Comparison of ENCODE assay signal across 1 cellular context in the genomic region with DNA sequence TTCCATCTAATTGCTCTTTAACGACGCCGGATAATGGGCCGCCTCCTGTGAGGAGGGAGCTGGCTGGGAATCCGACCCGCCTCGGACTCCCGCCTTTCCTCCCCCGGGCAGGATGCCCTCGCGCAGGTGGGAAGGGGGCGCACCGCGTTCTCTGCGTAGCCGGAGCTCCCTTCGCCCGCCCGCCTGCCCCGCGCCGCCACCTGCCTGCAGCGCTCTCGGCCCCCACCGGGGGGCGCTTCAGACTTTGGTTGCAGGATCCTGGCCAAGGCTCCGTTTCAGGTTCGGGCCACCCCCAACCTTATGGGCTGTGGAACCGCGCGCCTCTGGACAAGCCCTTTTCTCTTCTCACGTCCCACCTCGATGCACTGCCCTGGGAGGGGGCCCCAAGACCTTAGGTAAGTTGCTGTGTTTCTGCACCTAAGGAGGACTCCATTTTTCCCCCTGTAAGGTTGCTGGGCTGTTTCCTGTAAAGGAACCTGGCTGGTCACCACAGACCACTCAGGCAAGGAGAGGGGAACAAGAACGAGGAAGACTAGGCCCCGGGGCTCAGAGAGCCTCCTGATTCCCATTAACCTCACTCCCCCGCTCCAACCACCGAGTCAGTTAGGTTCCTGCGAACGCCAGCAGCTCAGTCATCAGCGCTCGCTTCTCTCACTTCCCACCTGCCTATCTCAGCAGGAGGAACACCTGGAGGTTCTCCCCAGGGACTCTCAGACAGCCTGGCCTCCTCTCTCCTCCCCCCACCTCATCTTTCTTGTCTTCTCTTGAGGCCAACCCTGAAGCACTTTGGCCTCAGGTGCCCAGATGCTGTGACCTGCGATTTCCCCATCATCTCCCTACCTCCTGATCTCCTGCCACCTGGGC.
TF ChIP-seq lines count a peak whose summit lies in the region.

No MANE protein-coding gene starts in this region.

TF ChIP-seq in HepG2, 621 proteins besides CTCF, POLR2A, EP300 and RAD21 (continues in another document):
- TF ChIP-seq, protein P1, sequence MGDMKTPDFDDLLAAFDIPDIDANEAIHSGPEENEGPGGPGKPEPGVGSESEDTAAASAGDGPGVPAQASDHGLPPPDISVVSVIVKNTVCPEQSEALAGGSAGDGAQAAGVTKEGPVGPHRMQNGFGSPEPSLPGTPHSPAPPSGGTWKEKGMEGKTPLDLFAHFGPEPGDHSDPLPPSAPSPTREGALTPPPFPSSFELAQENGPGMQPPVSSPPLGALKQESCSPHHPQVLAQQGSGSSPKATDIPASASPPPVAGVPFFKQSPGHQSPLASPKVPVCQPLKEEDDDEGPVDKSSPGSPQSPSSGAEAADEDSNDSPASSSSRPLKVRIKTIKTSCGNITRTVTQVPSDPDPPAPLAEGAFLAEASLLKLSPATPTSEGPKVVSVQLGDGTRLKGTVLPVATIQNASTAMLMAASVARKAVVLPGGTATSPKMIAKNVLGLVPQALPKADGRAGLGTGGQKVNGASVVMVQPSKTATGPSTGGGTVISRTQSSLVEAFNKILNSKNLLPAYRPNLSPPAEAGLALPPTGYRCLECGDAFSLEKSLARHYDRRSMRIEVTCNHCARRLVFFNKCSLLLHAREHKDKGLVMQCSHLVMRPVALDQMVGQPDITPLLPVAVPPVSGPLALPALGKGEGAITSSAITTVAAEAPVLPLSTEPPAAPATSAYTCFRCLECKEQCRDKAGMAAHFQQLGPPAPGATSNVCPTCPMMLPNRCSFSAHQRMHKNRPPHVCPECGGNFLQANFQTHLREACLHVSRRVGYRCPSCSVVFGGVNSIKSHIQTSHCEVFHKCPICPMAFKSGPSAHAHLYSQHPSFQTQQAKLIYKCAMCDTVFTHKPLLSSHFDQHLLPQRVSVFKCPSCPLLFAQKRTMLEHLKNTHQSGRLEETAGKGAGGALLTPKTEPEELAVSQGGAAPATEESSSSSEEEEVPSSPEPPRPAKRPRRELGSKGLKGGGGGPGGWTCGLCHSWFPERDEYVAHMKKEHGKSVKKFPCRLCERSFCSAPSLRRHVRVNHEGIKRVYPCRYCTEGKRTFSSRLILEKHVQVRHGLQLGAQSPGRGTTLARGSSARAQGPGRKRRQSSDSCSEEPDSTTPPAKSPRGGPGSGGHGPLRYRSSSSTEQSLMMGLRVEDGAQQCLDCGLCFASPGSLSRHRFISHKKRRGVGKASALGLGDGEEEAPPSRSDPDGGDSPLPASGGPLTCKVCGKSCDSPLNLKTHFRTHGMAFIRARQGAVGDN (CRISPR knock-in tag; IDR thresholded peaks at IDR 0.05), result peak; percentile 70
- TF ChIP-seq MED1 (CRISPR knock-in tag; IDR thresholded peaks at IDR 0.05), result peak; percentile 32; the same call in 1 of the 2 replicates
- no peak for TF ChIP-seq SSRP1 (CRISPR knock-in tag; IDR thresholded peaks at IDR 0.05)
- TF ChIP-seq NBN (conservative IDR thresholded peaks at IDR 0.05), result no peak
- no peak for TF ChIP-seq KDM6A (CRISPR knock-in tag; IDR thresholded peaks at IDR 0.05; ENCODE audit: low read depth)
- TF ChIP-seq TBX2 (CRISPR knock-in tag; IDR thresholded peaks at IDR 0.05; ENCODE audit: borderline replicate concordance), result 0 out of 2 replicates have a peak, but pooled peaks have one; percentile 23
- TF ChIP-seq, protein P2, sequence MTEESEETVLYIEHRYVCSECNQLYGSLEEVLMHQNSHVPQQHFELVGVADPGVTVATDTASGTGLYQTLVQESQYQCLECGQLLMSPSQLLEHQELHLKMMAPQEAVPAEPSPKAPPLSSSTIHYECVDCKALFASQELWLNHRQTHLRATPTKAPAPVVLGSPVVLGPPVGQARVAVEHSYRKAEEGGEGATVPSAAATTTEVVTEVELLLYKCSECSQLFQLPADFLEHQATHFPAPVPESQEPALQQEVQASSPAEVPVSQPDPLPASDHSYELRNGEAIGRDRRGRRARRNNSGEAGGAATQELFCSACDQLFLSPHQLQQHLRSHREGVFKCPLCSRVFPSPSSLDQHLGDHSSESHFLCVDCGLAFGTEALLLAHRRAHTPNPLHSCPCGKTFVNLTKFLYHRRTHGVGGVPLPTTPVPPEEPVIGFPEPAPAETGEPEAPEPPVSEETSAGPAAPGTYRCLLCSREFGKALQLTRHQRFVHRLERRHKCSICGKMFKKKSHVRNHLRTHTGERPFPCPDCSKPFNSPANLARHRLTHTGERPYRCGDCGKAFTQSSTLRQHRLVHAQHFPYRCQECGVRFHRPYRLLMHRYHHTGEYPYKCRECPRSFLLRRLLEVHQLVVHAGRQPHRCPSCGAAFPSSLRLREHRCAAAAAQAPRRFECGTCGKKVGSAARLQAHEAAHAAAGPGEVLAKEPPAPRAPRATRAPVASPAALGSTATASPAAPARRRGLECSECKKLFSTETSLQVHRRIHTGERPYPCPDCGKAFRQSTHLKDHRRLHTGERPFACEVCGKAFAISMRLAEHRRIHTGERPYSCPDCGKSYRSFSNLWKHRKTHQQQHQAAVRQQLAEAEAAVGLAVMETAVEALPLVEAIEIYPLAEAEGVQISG (CRISPR knock-in tag; IDR thresholded peaks at IDR 0.05), result peak; percentile 23; the same call in 1 of the 2 replicates
- TF ChIP-seq TARDBP (CRISPR knock-in tag; IDR thresholded peaks at IDR 0.05), result 0 out of 2 replicates have a peak, but pooled peaks have one; percentile 36
- TF ChIP-seq MATR3 (CRISPR knock-in tag; IDR thresholded peaks at IDR 0.05), result no peak
- TF ChIP-seq, protein P3, sequence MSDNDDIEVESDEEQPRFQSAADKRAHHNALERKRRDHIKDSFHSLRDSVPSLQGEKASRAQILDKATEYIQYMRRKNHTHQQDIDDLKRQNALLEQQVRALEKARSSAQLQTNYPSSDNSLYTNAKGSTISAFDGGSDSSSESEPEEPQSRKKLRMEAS (IDR thresholded peaks at IDR 0.05), result peak; percentile 44; the same call in 1 of the 2 replicates
- TF ChIP-seq HOXA3 (CRISPR knock-in tag; IDR thresholded peaks at IDR 0.05), result peak; percentile 57
- TF ChIP-seq KAT8 (CRISPR knock-in tag; IDR thresholded peaks at IDR 0.05), result 0 out of 2 replicates have a peak, but pooled peaks have one; percentile 31
- 0 out of 2 replicates have a peak, but pooled peaks have one; percentile 50 for TF ChIP-seq HOXA5 (CRISPR knock-in tag; IDR thresholded peaks at IDR 0.05)
- TF ChIP-seq ZNF136 (CRISPR knock-in tag; IDR thresholded peaks at IDR 0.05; ENCODE audit: low read depth), result no peak
- TF ChIP-seq ZNF605 (CRISPR knock-in tag; IDR thresholded peaks at IDR 0.05), result 0 out of 2 replicates have a peak, but pooled peaks have one; percentile 17
- TF ChIP-seq PHF5A (CRISPR knock-in tag; IDR thresholded peaks at IDR 0.05; ENCODE audit: low read depth, unreplicated experiment), result no peak
- TF ChIP-seq GABPB1 (CRISPR knock-in tag; IDR thresholded peaks at IDR 0.05), result peak; percentile 57
- 0 out of 2 replicates have a peak, but pooled peaks have one; percentile 40 for TF ChIP-seq ISL2 (CRISPR knock-in tag; IDR thresholded peaks at IDR 0.05)
- no peak for TF ChIP-seq GZF1 (CRISPR knock-in tag; IDR thresholded peaks at IDR 0.05)
- TF ChIP-seq, protein P4, sequence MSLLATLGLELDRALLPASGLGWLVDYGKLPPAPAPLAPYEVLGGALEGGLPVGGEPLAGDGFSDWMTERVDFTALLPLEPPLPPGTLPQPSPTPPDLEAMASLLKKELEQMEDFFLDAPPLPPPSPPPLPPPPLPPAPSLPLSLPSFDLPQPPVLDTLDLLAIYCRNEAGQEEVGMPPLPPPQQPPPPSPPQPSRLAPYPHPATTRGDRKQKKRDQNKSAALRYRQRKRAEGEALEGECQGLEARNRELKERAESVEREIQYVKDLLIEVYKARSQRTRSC (CRISPR knock-in tag; IDR thresholded peaks at IDR 0.05; ENCODE audit: low read depth), result no peak
- no peak for TF ChIP-seq AKAP8 (CRISPR knock-in tag; IDR thresholded peaks at IDR 0.05)
- no peak for TF ChIP-seq ZNF224 (CRISPR knock-in tag; IDR thresholded peaks at IDR 0.05)
- no peak for TF ChIP-seq ZFP36L1 (CRISPR knock-in tag; IDR thresholded peaks at IDR 0.05)
- TF ChIP-seq, protein P5, sequence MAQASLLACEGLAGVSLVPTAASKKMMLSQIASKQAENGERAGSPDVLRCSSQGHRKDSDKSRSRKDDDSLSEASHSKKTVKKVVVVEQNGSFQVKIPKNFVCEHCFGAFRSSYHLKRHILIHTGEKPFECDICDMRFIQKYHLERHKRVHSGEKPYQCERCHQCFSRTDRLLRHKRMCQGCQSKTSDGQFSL (CRISPR knock-in tag; IDR thresholded peaks at IDR 0.05), result 0 out of 2 replicates have a peak, but pooled peaks have one; percentile 18
- no peak for TF ChIP-seq PITX1 (CRISPR knock-in tag; IDR thresholded peaks at IDR 0.05)
- TF ChIP-seq, protein P6, sequence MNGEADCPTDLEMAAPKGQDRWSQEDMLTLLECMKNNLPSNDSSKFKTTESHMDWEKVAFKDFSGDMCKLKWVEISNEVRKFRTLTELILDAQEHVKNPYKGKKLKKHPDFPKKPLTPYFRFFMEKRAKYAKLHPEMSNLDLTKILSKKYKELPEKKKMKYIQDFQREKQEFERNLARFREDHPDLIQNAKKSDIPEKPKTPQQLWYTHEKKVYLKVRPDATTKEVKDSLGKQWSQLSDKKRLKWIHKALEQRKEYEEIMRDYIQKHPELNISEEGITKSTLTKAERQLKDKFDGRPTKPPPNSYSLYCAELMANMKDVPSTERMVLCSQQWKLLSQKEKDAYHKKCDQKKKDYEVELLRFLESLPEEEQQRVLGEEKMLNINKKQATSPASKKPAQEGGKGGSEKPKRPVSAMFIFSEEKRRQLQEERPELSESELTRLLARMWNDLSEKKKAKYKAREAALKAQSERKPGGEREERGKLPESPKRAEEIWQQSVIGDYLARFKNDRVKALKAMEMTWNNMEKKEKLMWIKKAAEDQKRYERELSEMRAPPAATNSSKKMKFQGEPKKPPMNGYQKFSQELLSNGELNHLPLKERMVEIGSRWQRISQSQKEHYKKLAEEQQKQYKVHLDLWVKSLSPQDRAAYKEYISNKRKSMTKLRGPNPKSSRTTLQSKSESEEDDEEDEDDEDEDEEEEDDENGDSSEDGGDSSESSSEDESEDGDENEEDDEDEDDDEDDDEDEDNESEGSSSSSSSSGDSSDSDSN (CRISPR knock-in tag; IDR thresholded peaks at IDR 0.05), result peak; percentile 29; the same call in 1 of the 2 replicates
- TF ChIP-seq, protein P7, sequence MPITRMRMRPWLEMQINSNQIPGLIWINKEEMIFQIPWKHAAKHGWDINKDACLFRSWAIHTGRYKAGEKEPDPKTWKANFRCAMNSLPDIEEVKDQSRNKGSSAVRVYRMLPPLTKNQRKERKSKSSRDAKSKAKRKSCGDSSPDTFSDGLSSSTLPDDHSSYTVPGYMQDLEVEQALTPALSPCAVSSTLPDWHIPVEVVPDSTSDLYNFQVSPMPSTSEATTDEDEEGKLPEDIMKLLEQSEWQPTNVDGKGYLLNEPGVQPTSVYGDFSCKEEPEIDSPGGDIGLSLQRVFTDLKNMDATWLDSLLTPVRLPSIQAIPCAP (CRISPR knock-in tag; IDR thresholded peaks at IDR 0.05; ENCODE audit: low read depth), result no peak
- TF ChIP-seq, protein P8, sequence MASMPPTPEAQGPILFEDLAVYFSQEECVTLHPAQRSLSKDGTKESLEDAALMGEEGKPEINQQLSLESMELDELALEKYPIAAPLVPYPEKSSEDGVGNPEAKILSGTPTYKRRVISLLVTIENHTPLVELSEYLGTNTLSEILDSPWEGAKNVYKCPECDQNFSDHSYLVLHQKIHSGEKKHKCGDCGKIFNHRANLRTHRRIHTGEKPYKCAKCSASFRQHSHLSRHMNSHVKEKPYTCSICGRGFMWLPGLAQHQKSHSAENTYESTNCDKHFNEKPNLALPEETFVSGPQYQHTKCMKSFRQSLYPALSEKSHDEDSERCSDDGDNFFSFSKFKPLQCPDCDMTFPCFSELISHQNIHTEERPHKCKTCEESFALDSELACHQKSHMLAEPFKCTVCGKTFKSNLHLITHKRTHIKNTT (CRISPR knock-in tag; IDR thresholded peaks at IDR 0.05), result no peak
- TF ChIP-seq, protein P9, sequence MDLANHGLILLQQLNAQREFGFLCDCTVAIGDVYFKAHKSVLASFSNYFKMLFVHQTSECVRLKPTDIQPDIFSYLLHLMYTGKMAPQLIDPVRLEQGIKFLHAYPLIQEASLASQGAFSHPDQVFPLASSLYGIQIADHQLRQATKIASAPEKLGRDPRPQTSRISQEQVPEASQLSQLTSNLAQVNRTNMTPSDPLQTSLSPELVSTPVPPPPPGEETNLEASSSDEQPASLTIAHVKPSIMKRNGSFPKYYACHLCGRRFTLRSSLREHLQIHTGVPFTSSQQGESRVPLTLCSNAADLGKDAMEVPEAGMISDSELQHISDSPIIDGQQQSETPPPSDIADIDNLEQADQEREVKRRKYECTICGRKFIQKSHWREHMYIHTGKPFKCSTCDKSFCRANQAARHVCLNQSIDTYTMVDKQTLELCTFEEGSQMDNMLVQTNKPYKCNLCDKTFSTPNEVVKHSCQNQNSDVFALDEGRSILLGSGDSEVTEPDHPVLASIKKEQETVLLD (CRISPR knock-in tag; IDR thresholded peaks at IDR 0.05; ENCODE audit: low read depth), result no peak
- peak; percentile 61 for TF ChIP-seq STAG1 (CRISPR knock-in tag; IDR thresholded peaks at IDR 0.05)
- TF ChIP-seq, protein P10, sequence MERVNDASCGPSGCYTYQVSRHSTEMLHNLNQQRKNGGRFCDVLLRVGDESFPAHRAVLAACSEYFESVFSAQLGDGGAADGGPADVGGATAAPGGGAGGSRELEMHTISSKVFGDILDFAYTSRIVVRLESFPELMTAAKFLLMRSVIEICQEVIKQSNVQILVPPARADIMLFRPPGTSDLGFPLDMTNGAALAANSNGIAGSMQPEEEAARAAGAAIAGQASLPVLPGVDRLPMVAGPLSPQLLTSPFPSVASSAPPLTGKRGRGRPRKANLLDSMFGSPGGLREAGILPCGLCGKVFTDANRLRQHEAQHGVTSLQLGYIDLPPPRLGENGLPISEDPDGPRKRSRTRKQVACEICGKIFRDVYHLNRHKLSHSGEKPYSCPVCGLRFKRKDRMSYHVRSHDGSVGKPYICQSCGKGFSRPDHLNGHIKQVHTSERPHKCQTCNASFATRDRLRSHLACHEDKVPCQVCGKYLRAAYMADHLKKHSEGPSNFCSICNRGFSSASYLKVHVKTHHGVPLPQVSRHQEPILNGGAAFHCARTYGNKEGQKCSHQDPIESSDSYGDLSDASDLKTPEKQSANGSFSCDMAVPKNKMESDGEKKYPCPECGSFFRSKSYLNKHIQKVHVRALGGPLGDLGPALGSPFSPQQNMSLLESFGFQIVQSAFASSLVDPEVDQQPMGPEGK (CRISPR knock-in tag; IDR thresholded peaks at IDR 0.05), result peak; percentile 53
- TF ChIP-seq HMG20A (CRISPR knock-in tag; IDR thresholded peaks at IDR 0.05; ENCODE audit: borderline replicate concordance), result no peak
- 0 out of 2 replicates have a peak, but pooled peaks have one; percentile 45 for TF ChIP-seq REPIN1 (CRISPR knock-in tag; IDR thresholded peaks at IDR 0.05; ENCODE audit: borderline replicate concordance, low read depth)
- TF ChIP-seq, protein P11, sequence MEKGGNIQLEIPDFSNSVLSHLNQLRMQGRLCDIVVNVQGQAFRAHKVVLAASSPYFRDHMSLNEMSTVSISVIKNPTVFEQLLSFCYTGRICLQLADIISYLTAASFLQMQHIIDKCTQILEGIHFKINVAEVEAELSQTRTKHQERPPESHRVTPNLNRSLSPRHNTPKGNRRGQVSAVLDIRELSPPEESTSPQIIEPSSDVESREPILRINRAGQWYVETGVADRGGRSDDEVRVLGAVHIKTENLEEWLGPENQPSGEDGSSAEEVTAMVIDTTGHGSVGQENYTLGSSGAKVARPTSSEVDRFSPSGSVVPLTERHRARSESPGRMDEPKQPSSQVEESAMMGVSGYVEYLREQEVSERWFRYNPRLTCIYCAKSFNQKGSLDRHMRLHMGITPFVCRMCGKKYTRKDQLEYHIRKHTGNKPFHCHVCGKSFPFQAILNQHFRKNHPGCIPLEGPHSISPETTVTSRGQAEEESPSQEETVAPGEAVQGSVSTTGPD (CRISPR knock-in tag; IDR thresholded peaks at IDR 0.05), result no peak
